21 cellular contexts compared by ENCODE assay signal in genomic region chr11:11583801-11584445, GRCh38. TPM values are rescaled to one million over a fixed set of nuclear protein-coding genes. Genes with fewer than 3 reads are reported as not detected.
DNase-seq lines count a peak whose midpoint lies in the region; ATAC-seq and TF ChIP-seq lines count a peak whose summit lies in the region.
"Had no signal": no experiment of that assay in that cellular context is flagged by ENCODE, and none has a peak within 500 bp of the region (broad histone marks: within the 10 kb centered on the region; RNA-seq: fewer than 3 reads in every experiment).

No MANE protein-coding gene starts in this region.

- intact Hi-C loops in right cardiac atrium (cut with DNase I): no loop called here
- intact Hi-C loops in Right ventricle myocardium inferior (cut with DNase I): loop anchor here (1.0 kb wide), 1 partner anchor 37 kb away; no protein-coding TSS in a partner anchor

- H3K4me3 Mint-ChIP-seq in GM23338: no peak overlapping the region
- H3K4me3 Mint-ChIP-seq: brain; CD8-positive, alpha-beta T cell; neural progenitor cell; stimulated activated naive CD8-positive, alpha-beta T cell treated with anti-CD3 and anti-CD28 coated beads, Interleukin-15, amount 100 ng/mL, for 72 hours had no signal

- H3K9me3 ChIP-seq in right cardiac atrium (ENCODE audit: control insufficient read depth, low read length): no peaks in the 10 kb centered on the region
- H3K9me3 ChIP-seq: esophagus squamous epithelium, HAP-1 had no signal

- 73% methylated on average over 7 of the region's 7 CpGs for WGBS in right cardiac atrium

- H2AFZ ChIP-seq in GM23338: no peak overlapping the region
- H2AFZ ChIP-seq: neural progenitor cell had no signal

- no peaks in the 10 kb centered on the region for H3K36me3 Mint-ChIP-seq in GM23338 (ENCODE audit: low read depth)
- H3K36me3 Mint-ChIP-seq: brain; CD8-positive, alpha-beta T cell; neural progenitor cell had no signal

- no peaks in the 10 kb centered on the region for H4K20me1 ChIP-seq in GM23338 (replicated peaks; ENCODE audit: insufficient read depth)

- H3K9me3 Mint-ChIP-seq in GM23338: no peaks in the 10 kb centered on the region
- H3K9me3 Mint-ChIP-seq: brain; CD8-positive, alpha-beta T cell; neural progenitor cell; stimulated activated naive CD8-positive, alpha-beta T cell treated with anti-CD3 and anti-CD28 coated beads, Interleukin-15, amount 100 ng/mL, for 72 hours had no signal

- H3K27ac ChIP-seq in right cardiac atrium (ENCODE audit: low read length) (peak overlapping the region; percentile 42), VCaP (peak overlapping the region; percentile 41), GM23338 (ENCODE audit: low read depth) (no peak overlapping the region)
- H3K27ac ChIP-seq: neural progenitor cell had no signal

- DNase-seq in right cardiac atrium: no peak
- no peak for DNase-seq in Right ventricle myocardium inferior (ENCODE audit: missing footprints)
- peak; percentile 29 for DNase-seq in islet precursor cell
- DNase-seq in effector CD4-positive, alpha-beta T cell: no peak
- no peak for DNase-seq in GM23338 (ENCODE audit: low spot score)
- DNase-seq in omental fat pad (ENCODE audit: low spot score): no peak
- DNase-seq: activated naive CD4-positive, alpha-beta T cell treated with Interleukin-2 at 50 U/mL for 16 hours; DND-41; dorsolateral prefrontal cortex; esophagus squamous epithelium; head of caudate nucleus; midbrain; NCI-H2029; NCI-H446 treated with DMSO at 0.1 percent for 48 hours; stimulated activated naive CD8-positive, alpha-beta T cell treated with anti-CD3 and anti-CD28 coated beads, Interleukin-15, amount 100 ng/mL, for 72 hours had no signal

- H3K79me2 ChIP-seq in GM23338 (replicated peaks; ENCODE audit: insufficient read depth): no peaks in the 10 kb centered on the region

- H3K4me3 ChIP-seq in right cardiac atrium (ENCODE audit: low read length): no peak overlapping the region
- no peak overlapping the region for H3K4me3 ChIP-seq in GM23338
- H3K4me3 ChIP-seq: dorsolateral prefrontal cortex, esophagus squamous epithelium, HAP-1, neural progenitor cell had no signal

- H3K4me2 ChIP-seq in GM23338: no peak overlapping the region
- H3K4me2 ChIP-seq: neural progenitor cell had no signal

- 0 out of 2 replicates have a peak, but pooled peaks cover 8% of the 10 kb centered on the region for H3K9me2 ChIP-seq in GM23338 (ENCODE audit: insufficient read depth)

- no peaks in the 10 kb centered on the region for H3K27me3 ChIP-seq in right cardiac atrium (ENCODE audit: control insufficient read depth, insufficient read depth)
- H3K27me3 ChIP-seq in GM23338 (ENCODE audit: insufficient read depth): no peaks in the 10 kb centered on the region
- H3K27me3 ChIP-seq: dorsolateral prefrontal cortex, esophagus squamous epithelium, neural progenitor cell had no signal

- H3K27ac Mint-ChIP-seq in GM23338: no peak overlapping the region
- H3K27ac Mint-ChIP-seq: brain; CD8-positive, alpha-beta T cell; neural progenitor cell; stimulated activated naive CD8-positive, alpha-beta T cell treated with anti-CD3 and anti-CD28 coated beads, Interleukin-15, amount 100 ng/mL, for 72 hours had no signal

- peaks cover 1% of the 10 kb centered on the region for H3K27me3 Mint-ChIP-seq in GM23338 (ENCODE audit: insufficient read depth, low read depth, poor library complexity)

- no peak for TF ChIP-seq CTCF in VCaP (conservative IDR thresholded peaks at IDR 0.05)
- no peak for TF ChIP-seq CTCF in GM23338 (conservative IDR thresholded peaks at IDR 0.05; ENCODE audit: low read depth in 2 of 2)
- no peak for TF ChIP-seq CTCF in omental fat pad (IDR thresholded peaks at IDR 0.05)

- peaks cover 22% of the 10 kb centered on the region for H3K4me1 Mint-ChIP-seq in GM23338
- H3K4me1 Mint-ChIP-seq: stimulated activated naive CD8-positive, alpha-beta T cell treated with anti-CD3 and anti-CD28 coated beads, Interleukin-15, amount 100 ng/mL, for 72 hours had no signal

- peaks cover 25% of the 10 kb centered on the region for H3K4me1 ChIP-seq in right cardiac atrium (ENCODE audit: control insufficient read depth, insufficient read depth, low read length)
- H3K4me1 ChIP-seq in GM23338 (ENCODE audit: insufficient read depth): peaks cover 10% of the 10 kb centered on the region
- H3K4me1 ChIP-seq: HAP-1 had no signal

- H3K36me3 ChIP-seq in GM23338 (ENCODE audit: insufficient read depth): no peaks in the 10 kb centered on the region
- H3K36me3 ChIP-seq: esophagus squamous epithelium, HAP-1, neural progenitor cell had no signal

- no peak for ATAC-seq in right cardiac atrium
- ATAC-seq in Right ventricle myocardium inferior: no peak
- ATAC-seq in GM19455 (IDR thresholded peaks at IDR 0.05; ENCODE audit: unreplicated experiment): no peak
- no peak for ATAC-seq in GM23338
- no peak for ATAC-seq in omental fat pad (ENCODE audit: low FRiP score)
- ATAC-seq: CD8-positive, alpha-beta T cell; stimulated activated naive CD8-positive, alpha-beta T cell treated with anti-CD3 and anti-CD28 coated beads, Interleukin-15, amount 100 ng/mL, for 72 hours had no signal

- no peaks in the 10 kb centered on the region for H3F3A ChIP-seq in GM23338 (replicated peaks; ENCODE audit: low read depth)

TF ChIP-seq in GM23338, 12 proteins besides CTCF, POLR2A, EP300 and RAD21:
- TF ChIP-seq NANOG (IDR thresholded peaks at IDR 0.05; ENCODE audit: borderline replicate concordance): no peak

RNA-seq across cellular contexts. Expression of gene GALNT18, which starts 37.9 kb away (rescaled TPM):
- total RNA-seq in right cardiac atrium: 10 to 100 TPM; 17.5 to 32.2 (median 25.5) TPM
- polyA plus RNA-seq in right cardiac atrium: 18.4 TPM
- 22.9 TPM for total RNA-seq in Right ventricle myocardium inferior
- 10.8 and 12.2 TPM in 2 replicates for total RNA-seq in GM23338 (2014; rRNA removed; shearing (Covaris generic))
- polyA plus RNA-seq in GM23338 (2016; fragmentation: Nextera tagmentation; extraction: Ambion mirVana): 3.2 and 4.3 TPM in 2 replicates
- total RNA-seq in omental fat pad: 10 to 100 TPM; 21.0 to 47.4 (median 35.7) TPM
- total RNA-seq: CD8-positive, alpha-beta T cell had no signal
